19 cellular contexts compared by ENCODE assay signal in genomic region chr3:147370316-147370715, GRCh38. TPM values are rescaled to one million over a fixed set of nuclear protein-coding genes. Genes with fewer than 3 reads are reported as not detected.
"Had no signal": no experiment of that assay in that cellular context is flagged by ENCODE, and none has a peak within 500 bp of the region (broad histone marks: within the 10 kb centered on the region; RNA-seq: fewer than 3 reads in every experiment).

No MANE protein-coding gene starts in this region.

- ATAC-seq: lower lobe of right lung; natural killer cell treated with Interleukin-12 subunit alpha and Interleukin-12 subunit beta and Interleukin-15 and Interleukin-18, amount 100 ng/mL, for 72 hours; sciatic nerve; stimulated activated memory B cell treated with anti-CD40 and anti-IgM and Interleukin-4, amounts not matched to agents 10 μg/mL and 1 μg/mL and 100 μg/mL, for 72 hours; upper lobe of right lung had no signal

- H3K4me2 ChIP-seq: hepatocyte had no signal

- H3K9me3 ChIP-seq: breast epithelium, lower lobe of right lung, spleen, thoracic aorta, upper lobe of right lung had no signal

- H2AFZ ChIP-seq: hepatocyte had no signal

- DNase-seq: activated CD4-positive, alpha-beta memory T cell treated with anti-CD3 and anti-CD28 coated beads for 36 hours; activated CD4-positive, alpha-beta T cell treated with anti-CD3 and anti-CD28 coated beads for 4 hours; cerebellar nuclear complex; lower lobe of right lung; spleen; stimulated activated CD4-positive, alpha-beta T cell treated with anti-CD3 and anti-CD28 coated beads, Interleukin-4, amount 100 ng/mL, for 4 hours; upper lobe of right lung had no signal

- H3K4me3 ChIP-seq: breast epithelium, hepatocyte, lower lobe of right lung, spleen, thoracic aorta, upper lobe of right lung had no signal

- H3K27ac ChIP-seq: breast epithelium, hepatocyte, lower lobe of right lung, spleen, thoracic aorta, upper lobe of right lung had no signal

- H3K27ac Mint-ChIP-seq: activated CD4-positive, alpha-beta memory T cell treated with anti-CD3 and anti-CD28 coated beads for 36 hours; activated naive CD8-positive, alpha-beta T cell; dendritic cell treated with granulocyte-macrophage colony-stimulating factor and Interleukin-4, amounts not matched to agents 40 ng/mL and 50 ng/mL, for 4 days; mesothelial cell of epicardium; natural killer cell treated with Interleukin-12 subunit alpha and Interleukin-12 subunit beta and Interleukin-15 and Interleukin-18, amount 100 ng/mL, for 72 hours; stimulated activated memory B cell treated with anti-CD40 and anti-IgM and Interleukin-4, amounts not matched to agents 10 μg/mL and 1 μg/mL and 100 μg/mL, for 72 hours; T-helper 2 cell treated with Interferon-gamma antibody and Interleukin-4, amounts not matched to agents 5 μg/mL and 100 μg/mL, for 36 hours had no signal

- H3K4me1 ChIP-seq: breast epithelium, lower lobe of right lung, spleen, upper lobe of right lung had no signal

- FAIRE-seq: islet of Langerhans, TTC549 had no signal

- H3K4me1 Mint-ChIP-seq: mesothelial cell of epicardium; stimulated activated memory B cell treated with anti-CD40 and anti-IgM and Interleukin-4, amounts not matched to agents 10 μg/mL and 1 μg/mL and 100 μg/mL, for 72 hours had no signal

- H3K4me3 Mint-ChIP-seq: activated CD4-positive, alpha-beta memory T cell treated with anti-CD3 and anti-CD28 coated beads for 36 hours; activated naive CD8-positive, alpha-beta T cell; dendritic cell treated with granulocyte-macrophage colony-stimulating factor and Interleukin-4, amounts not matched to agents 40 ng/mL and 50 ng/mL, for 4 days; mesothelial cell of epicardium; natural killer cell treated with Interleukin-12 subunit alpha and Interleukin-12 subunit beta and Interleukin-15 and Interleukin-18, amount 100 ng/mL, for 72 hours; stimulated activated memory B cell treated with anti-CD40 and anti-IgM and Interleukin-4, amounts not matched to agents 10 μg/mL and 1 μg/mL and 100 μg/mL, for 72 hours; T-helper 2 cell treated with Interferon-gamma antibody and Interleukin-4, amounts not matched to agents 5 μg/mL and 100 μg/mL, for 36 hours had no signal

- H3K36me3 ChIP-seq: breast epithelium, lower lobe of right lung, spleen, thoracic aorta, upper lobe of right lung had no signal

- H3K36me3 Mint-ChIP-seq: activated naive CD8-positive, alpha-beta T cell; mesothelial cell of epicardium; stimulated activated memory B cell treated with anti-CD40 and anti-IgM and Interleukin-4, amounts not matched to agents 10 μg/mL and 1 μg/mL and 100 μg/mL, for 72 hours had no signal

- H3K9me3 Mint-ChIP-seq: dendritic cell treated with granulocyte-macrophage colony-stimulating factor and Interleukin-4, amounts not matched to agents 40 ng/mL and 50 ng/mL, for 4 days; mesothelial cell of epicardium; stimulated activated memory B cell treated with anti-CD40 and anti-IgM and Interleukin-4, amounts not matched to agents 10 μg/mL and 1 μg/mL and 100 μg/mL, for 72 hours; T-helper 2 cell treated with Interferon-gamma antibody and Interleukin-4, amounts not matched to agents 5 μg/mL and 100 μg/mL, for 36 hours had no signal

- H3K79me2 ChIP-seq: hepatocyte had no signal

RNA-seq across cellular contexts. Expression of gene ZIC4, which starts 36.0 kb away (rescaled TPM):
- total RNA-seq: activated CD4-positive, alpha-beta memory T cell treated with anti-CD3 and anti-CD28 coated beads for 36 hours; lower lobe of right lung; mesothelial cell of epicardium; natural killer cell treated with Interleukin-12 subunit alpha and Interleukin-12 subunit beta and Interleukin-15 and Interleukin-18, amount 100 ng/mL, for 72 hours; spleen; thoracic aorta; upper lobe of right lung had no signal

RNA-seq across cellular contexts. Expression of gene ZIC1, which starts 38.8 kb away (rescaled TPM):
- total RNA-seq: activated CD4-positive, alpha-beta memory T cell treated with anti-CD3 and anti-CD28 coated beads for 36 hours; lower lobe of right lung; natural killer cell treated with Interleukin-12 subunit alpha and Interleukin-12 subunit beta and Interleukin-15 and Interleukin-18, amount 100 ng/mL, for 72 hours; spleen; upper lobe of right lung had no signal
